15 cellular contexts compared by ENCODE assay signal in the genomic region with DNA sequence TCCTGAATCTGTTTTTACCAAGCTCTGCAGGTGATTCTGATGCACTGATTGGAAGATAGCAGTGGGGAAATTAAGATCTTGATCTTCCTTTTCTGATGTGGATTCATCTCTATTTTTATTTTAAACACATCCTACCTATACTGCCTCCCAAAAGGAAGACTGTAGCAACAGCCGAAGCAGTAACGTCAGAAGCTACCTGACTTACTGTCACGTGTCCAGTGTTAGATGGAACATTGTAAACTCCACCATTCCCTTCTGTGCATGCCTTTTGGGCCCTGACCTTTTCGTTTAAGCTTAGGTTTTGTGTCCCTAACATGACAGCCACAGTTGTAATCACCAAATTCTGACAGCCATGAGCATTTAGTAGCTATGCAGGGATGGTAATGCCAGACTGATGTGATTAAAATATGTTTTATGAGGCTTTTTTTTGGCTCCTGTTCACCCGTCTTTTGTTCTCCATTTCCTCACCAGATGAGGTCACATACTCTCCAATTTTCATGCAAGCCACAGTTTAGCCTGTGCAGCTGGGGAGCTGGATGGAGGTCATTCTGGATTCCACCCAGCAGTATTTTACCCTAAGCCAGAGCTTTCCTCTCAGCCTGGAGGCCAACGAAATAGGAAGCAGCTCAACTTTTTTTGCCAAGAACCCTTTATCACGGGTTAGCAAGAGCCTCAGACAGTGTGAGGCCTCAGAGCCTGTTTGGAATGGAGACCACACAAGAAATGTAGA. TPM values are rescaled to one million over a fixed set of nuclear protein-coding genes. Genes with fewer than 3 reads are reported as not detected.
DNase-seq lines count a peak whose midpoint lies in the region; ATAC-seq lines count a peak whose summit lies in the region.
"Had no signal": no experiment of that assay in that cellular context is flagged by ENCODE, and none has a peak within 500 bp of the region (broad histone marks: within the 10 kb centered on the region; RNA-seq: fewer than 3 reads in every experiment).

No MANE protein-coding gene starts in this region.

- intact Hi-C loops in Right ventricle myocardium inferior (cut with DNase I) (no loop called here), cardiac septum (cut with DNase I) (no loop called here)

- peak; percentile 96 for ATAC-seq in Right ventricle myocardium inferior
- ATAC-seq: natural killer cell treated with Interleukin-12 subunit alpha and Interleukin-12 subunit beta and Interleukin-15 and Interleukin-18, amount 100 ng/mL, for 72 hours; Panc1; stimulated activated naive CD8-positive, alpha-beta T cell treated with anti-CD3 and anti-CD28 coated beads, Interleukin-15, Interleukin-2, amounts not matched to agents 100 U/mL and 50 U/mL, for 24 hours had no signal

- no peak for DNase-seq in Right ventricle myocardium inferior (ENCODE audit: missing footprints)
- DNase-seq in cardiac septum (ENCODE audit: low spot score), result no peak
- peak; percentile 57 for DNase-seq in dedifferentiated amniotic fluid mesenchymal stem cell (ENCODE audit: extremely low spot score)
- peak; percentile 31 for DNase-seq in left kidney (ENCODE audit: low read depth, low spot score)
- DNase-seq in activated CD4-positive, CD25-positive, alpha-beta regulatory T cell (lab: John Stamatoyannopoulos, UW), result no peak
- DNase-seq in occipital lobe (lab: John Stamatoyannopoulos, UW), result no peak
- no peak for DNase-seq in iPS-NIHi7 (ENCODE audit: extremely low spot score)
- no peak for DNase-seq in activated naive CD4-positive, alpha-beta T cell treated with anti-CD3 and anti-CD28 coated beads, Interleukin-2, amount 50 U/mL, for 16 hours
- DNase-seq: amniotic stem cell; Caco-2; NCI-H1417; NCI-H446 treated with DMSO at 0.1 percent for 48 hours; stimulated activated naive CD8-positive, alpha-beta T cell treated with anti-CD3 and anti-CD28 coated beads, Interleukin-15, Interleukin-2, amounts not matched to agents 100 U/mL and 50 U/mL, for 24 hours had no signal

RNA-seq across cellular contexts. Expression of a gene that starts 15.6 kb away (rescaled TPM):
- total RNA-seq in Right ventricle myocardium inferior (not detected), cardiac septum (0.54 TPM), occipital lobe (0.94 TPM)

RNA-seq across cellular contexts. Expression of a gene that starts 34.1 kb away (rescaled TPM):
- total RNA-seq in Right ventricle myocardium inferior, result 391 TPM
- 325 TPM for total RNA-seq in cardiac septum
- total RNA-seq in occipital lobe, result 191 TPM

Comparison
In these comparisons a context has a peak if more than half of its experiments do, and no peak if none do; other contexts are left out.
1. DNase-seq: peak in dedifferentiated amniotic fluid mesenchymal stem cell (single experiment) and left kidney (single experiment); none in Right ventricle myocardium inferior (single experiment), cardiac septum (single experiment), activated CD4-positive, CD25-positive, alpha-beta regulatory T cell (0 of 4), occipital lobe (single experiment), iPS-NIHi7 (single experiment) and activated naive CD4-positive, alpha-beta T cell treated with anti-CD3 and anti-CD28 coated beads, Interleukin-2, amount 50 U/mL, for 16 hours (single experiment).